ENCODE assay signal across 15 cellular contexts in genomic region chr18:33156906-33157470, GRCh38.
DNase-seq lines count a peak whose midpoint lies in the region; TF ChIP-seq lines count a peak whose summit lies in the region.
"Had no signal": no experiment of that assay in that cellular context is flagged by ENCODE, and none has a peak within 500 bp of the region (broad histone marks: within the 10 kb centered on the region; RNA-seq: fewer than 3 reads in every experiment).

No MANE protein-coding gene starts in this region.

- H3K36me3 ChIP-seq in spleen = no peaks in the 10 kb centered on the region
- H3K36me3 ChIP-seq: HAP-1 had no signal

- no peak overlapping the region for H3K4me3 Mint-ChIP-seq in activated naive CD4-positive, alpha-beta T cell treated with anti-CD3 and anti-CD28 coated beads for 36 hours
- H3K4me3 Mint-ChIP-seq: B cell; CD4-positive, alpha-beta T cell had no signal

- CTCF ChIA-PET in HEK293T (lab: Yijun Ruan, JAX) = interaction anchor here (0.7 kb wide), 1 partner anchor 133 kb away, joined by 3 read pairs; no protein-coding TSS in a partner anchor
- CTCF ChIA-PET in activated naive CD4-positive, alpha-beta T cell treated with anti-CD3 and anti-CD28 coated beads for 36 hours (lab: Charles Lee) = interaction anchor here (0.7 kb wide), 1 partner anchor 785 kb away, joined by 3 read pairs; no protein-coding TSS in a partner anchor

- H3K4me1 ChIP-seq in spleen = no peaks in the 10 kb centered on the region
- H3K4me1 ChIP-seq: HAP-1 had no signal

- peak overlapping the region in 7 of 8 donors; percentile 13 to 60 (median 41) for H3K27ac ChIP-seq in spleen
- H3K27ac ChIP-seq: HL-60 had no signal

- peaks cover 2% of the 10 kb centered on the region for H3K9me3 Mint-ChIP-seq in activated naive CD4-positive, alpha-beta T cell treated with anti-CD3 and anti-CD28 coated beads for 36 hours

- no peak overlapping the region for H3K4me3 ChIP-seq in spleen
- H3K4me3 ChIP-seq: HAP-1 had no signal

- H3K27me3 Mint-ChIP-seq in activated naive CD4-positive, alpha-beta T cell treated with anti-CD3 and anti-CD28 coated beads for 36 hours (ENCODE audit: low read depth) = no peaks in the 10 kb centered on the region
- H3K27me3 Mint-ChIP-seq: CD4-positive, alpha-beta T cell had no signal

- no peaks in the 10 kb centered on the region for H3K36me3 Mint-ChIP-seq in activated naive CD4-positive, alpha-beta T cell treated with anti-CD3 and anti-CD28 coated beads for 36 hours (ENCODE audit: low read depth)

- peak; percentile 9 for DNase-seq in NCI-H748 (lab: John Stamatoyannopoulos, UW; ENCODE audit: unreplicated experiment)
- DNase-seq in NCI-H748 treated with DMSO at 0.1 percent for 48 hours (lab: John Stamatoyannopoulos, UW) = no peak
- no peak for DNase-seq in HEK293T (ENCODE audit: extremely low spot score)
- peak; percentile 67 for DNase-seq in SK-N-DZ (ENCODE audit: low spot score)
- DNase-seq in spleen = no peak
- no peak for DNase-seq in activated naive CD4-positive, alpha-beta T cell treated with anti-CD3 and anti-CD28 coated beads for 36 hours
- no peak for DNase-seq in COR-L47 (lab: John Stamatoyannopoulos, UW)
- DNase-seq: ACHN; C1 segment of cervical spinal cord; CD4-positive, alpha-beta T cell; DMS153; EL had no signal

- H3K9me3 ChIP-seq in spleen = peaks cover 0 to 4% (median 0%) of the 10 kb centered on the region in 8 donors
- H3K9me3 ChIP-seq: HAP-1 had no signal

- H3K4me1 Mint-ChIP-seq in activated naive CD4-positive, alpha-beta T cell treated with anti-CD3 and anti-CD28 coated beads for 36 hours (ENCODE audit: low read depth) = no peaks in the 10 kb centered on the region
- H3K4me1 Mint-ChIP-seq: B cell had no signal

- POLR2A ChIA-PET in HEK293T (lab: Yijun Ruan, JAX) = no interaction called here

- no peak for TF ChIP-seq CTCF in spleen (IDR thresholded peaks at IDR 0.05 in 8 of 11, conservative IDR thresholded peaks at IDR 0.05 in 3 of 11)

- intact Hi-C loops in spleen (cut with DNase I; ENCODE audit: low total_unique reads) = no loop called here
- intact Hi-C loops in activated naive CD4-positive, alpha-beta T cell treated with anti-CD3 and anti-CD28 coated beads for 36 hours (cut with micrococcal nuclease) = no loop called here

- no peak for TF ChIP-seq POLR2A in spleen (IDR thresholded peaks at IDR 0.05)

- no peak overlapping the region for H3K27ac Mint-ChIP-seq in activated naive CD4-positive, alpha-beta T cell treated with anti-CD3 and anti-CD28 coated beads for 36 hours
- H3K27ac Mint-ChIP-seq: B cell; CD4-positive, alpha-beta T cell had no signal

- no peaks in the 10 kb centered on the region for H3K27me3 ChIP-seq in spleen (replicated peaks in 1 of 7)

TF ChIP-seq in HEK293T, 16 proteins besides CTCF, POLR2A, EP300 and RAD21:
- no peak for TF ChIP-seq FOXK2 (IDR thresholded peaks at IDR 0.05)
- TF ChIP-seq HDGF (IDR thresholded peaks at IDR 0.05; ENCODE audit: borderline replicate concordance) = no peak
- no peak for TF ChIP-seq ZNF384 (IDR thresholded peaks at IDR 0.05)
- TF ChIP-seq, protein P1, sequence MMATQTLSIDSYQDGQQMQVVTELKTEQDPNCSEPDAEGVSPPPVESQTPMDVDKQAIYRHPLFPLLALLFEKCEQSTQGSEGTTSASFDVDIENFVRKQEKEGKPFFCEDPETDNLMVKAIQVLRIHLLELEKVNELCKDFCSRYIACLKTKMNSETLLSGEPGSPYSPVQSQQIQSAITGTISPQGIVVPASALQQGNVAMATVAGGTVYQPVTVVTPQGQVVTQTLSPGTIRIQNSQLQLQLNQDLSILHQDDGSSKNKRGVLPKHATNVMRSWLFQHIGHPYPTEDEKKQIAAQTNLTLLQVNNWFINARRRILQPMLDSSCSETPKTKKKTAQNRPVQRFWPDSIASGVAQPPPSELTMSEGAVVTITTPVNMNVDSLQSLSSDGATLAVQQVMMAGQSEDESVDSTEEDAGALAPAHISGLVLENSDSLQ (IDR thresholded peaks at IDR 0.05) = peak; percentile 77
- TF ChIP-seq TARDBP (IDR thresholded peaks at IDR 0.05) = no peak
- TF ChIP-seq LEF1 (IDR thresholded peaks at IDR 0.05; ENCODE audit: borderline replicate concordance) = no peak

Comparison
In these comparisons a context has a peak if more than half of its experiments do, and no peak if none do; other contexts are left out.
1. DNase-seq: peak in NCI-H748 (single experiment) and SK-N-DZ (single experiment); none in NCI-H748 treated with DMSO at 0.1 percent for 48 hours (single experiment), HEK293T (single experiment), spleen (single experiment), activated naive CD4-positive, alpha-beta T cell treated with anti-CD3 and anti-CD28 coated beads for 36 hours (single experiment) and COR-L47 (single experiment).